Comparison of ENCODE assay signal across 20 cellular contexts in genomic region chr20:5513975-5514516, GRCh38.
DNase-seq lines count a peak whose midpoint lies in the region; ATAC-seq and TF ChIP-seq lines count a peak whose summit lies in the region.
"Had no signal": no experiment of that assay in that cellular context is flagged by ENCODE, and none has a peak within 500 bp of the region (broad histone marks: within the 10 kb centered on the region; RNA-seq: fewer than 3 reads in every experiment).

No MANE protein-coding gene starts in this region.

- H3K4me3 ChIP-seq in fibroblast of mammary gland (ENCODE audit: control insufficient read depth, low read depth, low read length) (no peak overlapping the region), transverse colon (no peak overlapping the region), SJCRH30 (no peak overlapping the region)
- H3K4me3 ChIP-seq: lower lobe of right lung, skin epidermis, stomach had no signal

- intact Hi-C loops in transverse colon (cut with DNase I; ENCODE audit: low total_unique reads): no loop called here

- TF ChIP-seq POLR2A in transverse colon (IDR thresholded peaks at IDR 0.05): no peak

- TF ChIP-seq CTCF in fibroblast of mammary gland (conservative IDR thresholded peaks at IDR 0.05; ENCODE audit: control insufficient read depth, insufficient read depth, low read depth, low read length): no peak
- TF ChIP-seq CTCF in transverse colon (IDR thresholded peaks at IDR 0.05): peak in 3 of 5 experiments; percentile 15 to 66 (median 40)
- no peak for TF ChIP-seq CTCF in omental fat pad (IDR thresholded peaks at IDR 0.05)

- H3K27me3 ChIP-seq in transverse colon (no peaks in the 10 kb centered on the region), SJCRH30 (no peaks in the 10 kb centered on the region)
- H3K27me3 ChIP-seq: neutrophil, stomach had no signal

- DNase-seq in H4 (ENCODE audit: low spot score): peak; percentile 24
- DNase-seq in RPMI7951 (ENCODE audit: low read depth): peak; percentile 90
- DNase-seq in fibroblast of mammary gland (ENCODE audit: low read depth): peak; percentile 39
- DNase-seq in transverse colon: peak; percentile 49
- DNase-seq in SJCRH30: no peak
- no peak for DNase-seq in omental fat pad (ENCODE audit: low spot score)
- DNase-seq: activated CD4-positive, alpha-beta T cell treated with anti-CD3 and anti-CD28 coated beads for 1 hour; cerebellar nuclear complex; KG1; lower lobe of right lung; NCI-H146; NCI-H510A treated with DMSO at 0.1 percent for 48 hours; OCI-M1; stomach; T-helper 1 cell had no signal

- ATAC-seq in GM21723 (IDR thresholded peaks at IDR 0.05; ENCODE audit: unreplicated experiment): no peak
- ATAC-seq in omental fat pad (ENCODE audit: low FRiP score): no peak
- no peak for ATAC-seq in GM19023 (IDR thresholded peaks at IDR 0.05; ENCODE audit: unreplicated experiment)
- ATAC-seq: activated naive CD4-positive, alpha-beta T cell treated with anti-CD3 and anti-CD28 coated beads, Interleukin-2, amount 50 U/mL, for 72 hours; lower lobe of right lung had no signal

- TF ChIP-seq EP300 in transverse colon (IDR thresholded peaks at IDR 0.05; ENCODE audit: low read depth): no peak

- in situ Hi-C loops in transverse colon (cut with MboI; ENCODE audit: low pct_ligation_motif_present in 1 of 4, low pct_unique_long_range_greater_than_20kb in 1 of 4, low sequenced_read_pairs in 3 of 4): no loop called here

- peaks cover 0 to 10% (median 2%) of the 10 kb centered on the region in 4 donors for H3K4me1 ChIP-seq in transverse colon
- H3K4me1 ChIP-seq in SJCRH30: no peaks in the 10 kb centered on the region
- H3K4me1 ChIP-seq: lower lobe of right lung, stomach had no signal

- 51 to 65% methylated on average over 6 of the region's 6 CpGs for WGBS in transverse colon (ENCODE audit: low coverage in 1 of 2), 2 donors

- H3K36me3 ChIP-seq in transverse colon (no peaks in the 10 kb centered on the region), SJCRH30 (no peaks in the 10 kb centered on the region)
- H3K36me3 ChIP-seq: lower lobe of right lung, neutrophil, stomach had no signal

- H3K27ac ChIP-seq in transverse colon: peak overlapping the region; percentile 45 to 86 (median 70)
- H3K27ac ChIP-seq in SJCRH30: no peak overlapping the region
- H3K27ac ChIP-seq: lower lobe of right lung, neutrophil, skin epidermis, stomach had no signal

- H3K9me3 ChIP-seq in transverse colon (no peaks in the 10 kb centered on the region), SJCRH30 (replicated peaks) (peaks cover 6% of the 10 kb centered on the region; the same call in 1 of the 2 replicates)
- H3K9me3 ChIP-seq: lower lobe of right lung, neutrophil, stomach had no signal

Comparison
In these comparisons a context has a peak if more than half of its experiments do, and no peak if none do; other contexts are left out.
1. DNase-seq: peak in H4 (single experiment), RPMI7951 (single experiment), fibroblast of mammary gland (single experiment) and transverse colon (single experiment); none in SJCRH30 (0 of 2) and omental fat pad (single experiment).
2. CTCF ChIP-seq: peak in transverse colon (3 of 5); none in fibroblast of mammary gland (single experiment) and omental fat pad (0 of 3).